29 cellular contexts compared by ENCODE assay signal in genomic region chr7:5222861-5223411, GRCh38. TPM values are rescaled to one million over a fixed set of nuclear protein-coding genes. Genes with fewer than 3 reads are reported as not detected.
DNase-seq lines count a peak whose midpoint lies in the region; ATAC-seq and TF ChIP-seq lines count a peak whose summit lies in the region.
"Had no signal": no experiment of that assay in that cellular context is flagged by ENCODE, and none has a peak within 500 bp of the region (broad histone marks: within the 10 kb centered on the region; RNA-seq: fewer than 3 reads in every experiment).

No MANE protein-coding gene starts in this region.

- no peak overlapping the region for H3K4me3 ChIP-seq in hepatocyte
- H3K4me3 ChIP-seq: ascending aorta; BLaER1 treated with 17β-estradiol and CSF1 and Interleukin-3, amounts not matched to agents 10 nM and 100 nM; cardiac muscle cell; esophagus muscularis mucosa had no signal

- POLR2A ChIA-PET in naive thymus-derived CD8-positive, alpha-beta T cell (lab: Charles Lee), result no interaction called here

- no peak for ATAC-seq in naive thymus-derived CD8-positive, alpha-beta T cell
- ATAC-seq in GM19324 (IDR thresholded peaks at IDR 0.05; ENCODE audit: low FRiP score, unreplicated experiment), result no peak
- ATAC-seq in GM18502 (IDR thresholded peaks at IDR 0.05; ENCODE audit: poor library complexity, unreplicated experiment), result no peak
- ATAC-seq: foreskin keratinocyte; left colon; naive thymus-derived CD4-positive, alpha-beta T cell; SK-N-SH treated with all-trans-retinoic acid at 6 μM for 48 hours had no signal

- intact Hi-C loops in posterior vena cava (cut with DNase I), result no loop called here

- peak; percentile 81 for DNase-seq in DMS79 (lab: John Stamatoyannopoulos, UW)
- DNase-seq in HuH-7 (ENCODE audit: low spot score), result peak; percentile 69
- DNase-seq in hepatocyte (ENCODE audit: low spot score), result peak; percentile 83
- peak; percentile 78 for DNase-seq in posterior vena cava (ENCODE audit: low spot score)
- DNase-seq in naive thymus-derived CD8-positive, alpha-beta T cell, result no peak
- no peak for DNase-seq in DMS53 (lab: John Stamatoyannopoulos, UW)
- DNase-seq: activated CD4-positive, alpha-beta T cell treated with anti-CD3 and anti-CD28 coated beads for 4 hours; activated CD8-positive, alpha-beta memory T cell treated with anti-CD3 and anti-CD28 coated beads for 24 hours; activated effector memory CD4-positive, alpha-beta T cell treated with anti-CD3 and anti-CD28 coated beads, Interleukin-2, amount 50 U/mL, for 16 hours; activated naive CD8-positive, alpha-beta T cell treated with anti-CD3 and anti-CD28 coated beads for 36 hours; cortex of kidney; endodermal cell; GOT3; left colon; naive thymus-derived CD4-positive, alpha-beta T cell; NCI-H1048; NCI-H2029; retina; stimulated activated CD4-positive, alpha-beta T cell treated with anti-CD3 and anti-CD28 coated beads, Interleukin-12 subunit alpha, Interleukin-12 subunit beta, amount 100 ng/mL, for 4 hours; stimulated activated CD4-positive, alpha-beta T cell treated with anti-CD3 and anti-CD28 coated beads, Interleukin-4, amount 100 ng/mL, for 1 hour had no signal

- no peaks in the 10 kb centered on the region for H3K79me2 ChIP-seq in hepatocyte

- no peaks in the 10 kb centered on the region for H3K27me3 ChIP-seq in hepatocyte
- H3K27me3 ChIP-seq: ascending aorta; BLaER1 treated with 17β-estradiol and CSF1 and Interleukin-3, amounts not matched to agents 10 nM and 100 nM; cardiac muscle cell; esophagus muscularis mucosa; foreskin keratinocyte had no signal

- no peaks in the 10 kb centered on the region for H3K27me3 Mint-ChIP-seq in naive thymus-derived CD8-positive, alpha-beta T cell
- H3K27me3 Mint-ChIP-seq: activated naive CD8-positive, alpha-beta T cell treated with anti-CD3 and anti-CD28 coated beads for 36 hours; naive thymus-derived CD4-positive, alpha-beta T cell had no signal

- H3K9me3 Mint-ChIP-seq in naive thymus-derived CD8-positive, alpha-beta T cell, result no peaks in the 10 kb centered on the region
- H3K9me3 Mint-ChIP-seq: activated naive CD8-positive, alpha-beta T cell treated with anti-CD3 and anti-CD28 coated beads for 36 hours; endodermal cell had no signal

- 83% methylated on average over 25 of the region's 26 CpGs for WGBS in hepatocyte (ENCODE audit: low lambda C conversion rate, missing lambda C conversion rate)

- no peaks in the 10 kb centered on the region for H3K36me3 ChIP-seq in hepatocyte (replicated peaks; ENCODE audit: insufficient read depth, low read depth)

- no peaks in the 10 kb centered on the region for H3K9me3 ChIP-seq in hepatocyte (ENCODE audit: low read depth)
- H3K9me3 ChIP-seq: ascending aorta; BLaER1 treated with 17β-estradiol and CSF1 and Interleukin-3, amounts not matched to agents 10 nM and 100 nM; esophagus muscularis mucosa had no signal

- H3K4me3 Mint-ChIP-seq in naive thymus-derived CD8-positive, alpha-beta T cell, result no peak overlapping the region
- H3K4me3 Mint-ChIP-seq: activated naive CD8-positive, alpha-beta T cell treated with anti-CD3 and anti-CD28 coated beads for 36 hours; endodermal cell; naive thymus-derived CD4-positive, alpha-beta T cell had no signal

- H3K4me1 ChIP-seq in hepatocyte (ENCODE audit: insufficient read depth), result peaks cover 4% of the 10 kb centered on the region
- H3K4me1 ChIP-seq: ascending aorta, esophagus muscularis mucosa, foreskin keratinocyte had no signal

- H3K4me2 ChIP-seq in hepatocyte, result peak overlapping the region; percentile 48

- peaks cover 0 to 95% (median 34%) of the 10 kb centered on the region in 3 donors for H3K36me3 Mint-ChIP-seq in naive thymus-derived CD8-positive, alpha-beta T cell

- no peaks in the 10 kb centered on the region for H4K20me1 ChIP-seq in hepatocyte (ENCODE audit: insufficient read depth, poor library complexity, severe bottlenecking)

- H3K27ac ChIP-seq in hepatocyte, result peak overlapping the region; percentile 95
- H3K27ac ChIP-seq: ascending aorta, cardiac muscle cell, esophagus muscularis mucosa, foreskin keratinocyte, VCaP had no signal

- TF ChIP-seq CTCF in hepatocyte (IDR thresholded peaks at IDR 0.05; ENCODE audit: poor library complexity), result no peak

- no peaks in the 10 kb centered on the region for H3K9me2 ChIP-seq in hepatocyte (replicated peaks; ENCODE audit: insufficient read depth)

- peaks cover 0 to 19% (median 3%) of the 10 kb centered on the region in 4 donors for H3K4me1 Mint-ChIP-seq in naive thymus-derived CD8-positive, alpha-beta T cell
- H3K4me1 Mint-ChIP-seq: activated naive CD8-positive, alpha-beta T cell treated with anti-CD3 and anti-CD28 coated beads for 36 hours; endodermal cell had no signal

- no peak overlapping the region for H2AFZ ChIP-seq in hepatocyte

- no peak overlapping the region for H3K27ac Mint-ChIP-seq in naive thymus-derived CD8-positive, alpha-beta T cell
- H3K27ac Mint-ChIP-seq: activated naive CD8-positive, alpha-beta T cell treated with anti-CD3 and anti-CD28 coated beads for 36 hours had no signal

RNA-seq across cellular contexts. Expression of gene WIPI2, which starts 32.9 kb away (rescaled TPM):
- total RNA-seq in hepatocyte (58.2 and 59.7 TPM in 2 replicates), posterior vena cava (10 to 100 TPM; 37.2 to 38.7 TPM)
- polyA plus RNA-seq in hepatocyte, result 48.4 and 51.3 TPM in 2 replicates
- 100 to 1,000 TPM; 106 to 109 TPM for total RNA-seq in naive thymus-derived CD8-positive, alpha-beta T cell
- polyA plus RNA-seq in naive thymus-derived CD8-positive, alpha-beta T cell, result 10 to 100 TPM; 74.7 to 94.5 (median 89.9) TPM

RNA-seq across cellular contexts. Expression of gene SLC29A4, which starts 59.8 kb away (rescaled TPM):
- 21.9 and 22.3 TPM in 2 replicates for total RNA-seq in hepatocyte
- polyA plus RNA-seq in hepatocyte, result 32.6 and 36.1 TPM in 2 replicates
- total RNA-seq in posterior vena cava, result 1 to 10 TPM in 1 of 2 donors, under 1 TPM in 1; 0.90 to 1.4 TPM
- total RNA-seq in naive thymus-derived CD8-positive, alpha-beta T cell, result under 1 TPM; 0.05 to 0.16 TPM
- polyA plus RNA-seq in naive thymus-derived CD8-positive, alpha-beta T cell, result under 1 TPM in 2 of 3 donors, not detected in 1; 0.27 to 0.39 TPM

Comparison
In these comparisons a context has a peak if more than half of its experiments do, and no peak if none do; other contexts are left out.
1. DNase-seq: peak in DMS79 (single experiment), HuH-7 (single experiment), hepatocyte (single experiment) and posterior vena cava (single experiment); none in naive thymus-derived CD8-positive, alpha-beta T cell (0 of 10) and DMS53 (single experiment).